21 cellular contexts compared by ENCODE assay signal in the genomic region with DNA sequence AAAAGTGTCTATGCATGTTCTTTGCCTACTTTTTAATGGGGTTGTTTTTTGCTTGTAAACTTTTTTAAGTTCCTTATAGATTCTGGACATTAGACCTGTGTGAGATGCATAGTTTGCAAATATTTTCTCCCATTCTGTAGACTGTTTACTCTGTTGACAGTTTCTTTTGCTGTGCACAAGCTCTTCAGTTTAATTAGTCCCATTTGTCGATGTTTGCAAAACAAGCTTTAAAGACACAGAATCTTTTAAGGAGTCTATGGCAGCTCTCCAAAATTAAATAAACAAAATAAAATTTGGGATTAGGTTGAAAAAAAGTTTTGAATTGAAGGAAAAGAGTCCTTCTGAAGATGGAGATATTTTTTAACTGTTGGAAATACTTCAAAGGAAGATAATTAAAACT.
"Had no signal": no experiment of that assay in that cellular context is flagged by ENCODE, and none has a peak within 500 bp of the region (broad histone marks: within the 10 kb centered on the region; RNA-seq: fewer than 3 reads in every experiment).

No MANE protein-coding gene starts in this region.

- ATAC-seq: activated CD8-positive, alpha-beta memory T cell treated with anti-CD3 and anti-CD28 coated beads, Interleukin-2, amount 10 ng/mL, durations not matched to agents 7 days and 5 days; activated CD8-positive, alpha-beta T cell treated with anti-CD3 and anti-CD28 coated beads for 36 hours; activated naive CD8-positive, alpha-beta T cell treated with anti-CD3 and anti-CD28 coated beads, Interleukin-2, amount 50 U/mL, for 24 hours; left lobe of liver; natural killer cell; T-helper 17 cell had no signal

- H3K27ac ChIP-seq: cardiac muscle cell, epithelial cell of prostate, sigmoid colon, upper lobe of left lung had no signal

- FAIRE-seq: kidney had no signal

- H3K9me3 ChIP-seq: sigmoid colon, upper lobe of left lung had no signal

- DNase-seq: activated CD4-positive, alpha-beta T cell treated with anti-CD3 and anti-CD28 coated beads, Interleukin-2, amount 10 ng/mL, durations not matched to agents 24 days and 14 days; activated CD8-positive, alpha-beta memory T cell treated with anti-CD3 and anti-CD28 coated beads, Interleukin-2, amount 10 ng/mL, durations not matched to agents 7 days and 5 days; activated CD8-positive, alpha-beta T cell treated with anti-CD3 and anti-CD28 coated beads for 36 hours; activated effector memory CD4-positive, alpha-beta T cell treated with anti-CD3 and anti-CD28 coated beads, Interleukin-2, amount 50 U/mL, for 16 hours; activated naive CD4-positive, alpha-beta T cell treated with anti-CD3 and anti-CD28 coated beads, Interleukin-2, amount 50 U/mL, for 16 hours; activated naive CD8-positive, alpha-beta T cell treated with anti-CD3 and anti-CD28 coated beads, Interleukin-2, amount 50 U/mL, for 24 hours; activated T-cell treated with anti-CD3 and anti-CD28 coated beads for 4 hours; cortex of kidney; endodermal cell; kidney; natural killer cell; retina; sigmoid colon; stimulated activated CD4-positive, alpha-beta T cell treated with anti-CD3 and anti-CD28 coated beads, Interleukin-2, amount 100 ng/mL, for 48 hours; stimulated activated naive CD4-positive, alpha-beta T cell treated with Interleukin-2 at 50 U/mL for 16 hours; T-helper 17 cell; upper lobe of left lung had no signal

- H3K36me3 ChIP-seq: cardiac muscle cell, sigmoid colon, upper lobe of left lung had no signal

- H3K27me3 ChIP-seq: cardiac muscle cell, sigmoid colon, upper lobe of left lung had no signal

- H3K4me3 ChIP-seq: cardiac muscle cell, lung, sigmoid colon, upper lobe of left lung had no signal
